In the genomic region with DNA sequence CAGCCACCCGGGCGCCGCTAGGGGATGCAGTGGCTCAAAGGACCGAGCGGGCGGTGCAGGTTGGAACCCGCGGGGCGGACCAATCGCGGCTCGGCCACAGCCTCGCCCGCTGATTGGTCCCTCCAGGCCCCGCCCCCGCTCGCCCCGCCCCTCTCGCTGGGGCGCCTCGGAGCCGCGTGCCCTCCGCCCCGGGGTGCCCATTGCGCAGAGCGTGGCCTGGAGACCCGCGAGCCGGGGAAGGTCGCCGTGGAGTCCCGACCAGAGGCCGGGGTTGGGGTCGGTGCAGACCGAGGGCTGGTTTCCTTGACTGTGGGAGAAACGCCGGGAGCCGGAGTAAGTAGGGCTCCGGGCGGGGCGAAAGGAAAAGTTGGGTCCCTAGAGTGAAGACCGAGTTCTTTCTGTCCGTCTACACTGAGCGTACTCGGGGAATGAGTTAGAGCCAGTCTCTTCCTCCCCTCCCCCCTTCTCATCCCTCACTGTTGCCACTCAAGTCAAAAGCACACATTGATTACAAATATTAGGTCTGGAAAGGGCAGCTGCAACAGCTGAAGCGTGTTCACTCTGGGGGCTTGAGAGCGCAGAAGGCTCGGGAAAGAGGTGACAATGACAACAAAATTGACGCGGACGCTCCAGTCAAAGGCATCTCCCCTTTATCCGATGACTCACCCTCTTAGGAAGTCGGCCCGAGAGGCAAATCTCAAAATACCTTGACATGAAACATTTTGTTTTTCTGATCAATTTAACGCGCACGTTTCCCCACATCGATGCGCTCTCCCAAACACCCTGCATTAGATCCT, we compare ENCODE assay signal across 1 cellular context.
TF ChIP-seq lines count a peak whose summit lies in the region.

No MANE protein-coding gene starts in this region.

TF ChIP-seq in SK-N-SH, 30 proteins besides CTCF, POLR2A, EP300 and RAD21 (continued from another document):
- TF ChIP-seq FOXM1 (IDR thresholded peaks at IDR 0.05; ENCODE audit: low read depth) (no peak), TCF12 (IDR thresholded peaks at IDR 0.05) (peak; percentile 26; the same call in 1 of the 2 replicates), SMC3 (IDR thresholded peaks at IDR 0.05; ENCODE audit: low read depth, low read length) (peak; percentile 69), RCOR1 (IDR thresholded peaks at IDR 0.05; ENCODE audit: low read length) (peak; percentile 28; the same call in 1 of the 2 replicates), FOSL2 (IDR thresholded peaks at IDR 0.05; ENCODE audit: borderline replicate concordance, low read depth) (peak; percentile 43; the same call in 1 of the 2 replicates), NRF1 (IDR thresholded peaks at IDR 0.05; ENCODE audit: low read depth, low read length) (no peak), RFX5 (IDR thresholded peaks at IDR 0.05; ENCODE audit: low read length) (no peak), TEAD4 (IDR thresholded peaks at IDR 0.05; ENCODE audit: borderline replicate concordance, insufficient read depth) (0 out of 2 replicates have a peak, but pooled peaks have one; percentile 42), GATA2 (CRISPR knock-in tag; IDR thresholded peaks at IDR 0.05) (no peak), TAF1 (IDR thresholded peaks at IDR 0.05; ENCODE audit: borderline replicate concordance, low read depth, low read length) (peak; percentile 72), RXRA (IDR thresholded peaks at IDR 0.05; ENCODE audit: borderline replicate concordance, low read depth) (no peak; the same call in 1 of the 2 replicates), GABPA (IDR thresholded peaks at IDR 0.05; ENCODE audit: low read depth) (no peak), POLR2AphosphoS5 (IDR thresholded peaks at IDR 0.05; ENCODE audit: low read depth, low read length) (peak; percentile 86; the same call in 1 of the 2 replicates), SIN3A (IDR thresholded peaks at IDR 0.05; ENCODE audit: borderline replicate concordance, low read depth, low read length) (0 out of 2 replicates have a peak, but pooled peaks have one; percentile 73), YY1 (IDR thresholded peaks at IDR 0.05; ENCODE audit: low read depth) (no peak)
- TF ChIP-seq, protein P1, sequence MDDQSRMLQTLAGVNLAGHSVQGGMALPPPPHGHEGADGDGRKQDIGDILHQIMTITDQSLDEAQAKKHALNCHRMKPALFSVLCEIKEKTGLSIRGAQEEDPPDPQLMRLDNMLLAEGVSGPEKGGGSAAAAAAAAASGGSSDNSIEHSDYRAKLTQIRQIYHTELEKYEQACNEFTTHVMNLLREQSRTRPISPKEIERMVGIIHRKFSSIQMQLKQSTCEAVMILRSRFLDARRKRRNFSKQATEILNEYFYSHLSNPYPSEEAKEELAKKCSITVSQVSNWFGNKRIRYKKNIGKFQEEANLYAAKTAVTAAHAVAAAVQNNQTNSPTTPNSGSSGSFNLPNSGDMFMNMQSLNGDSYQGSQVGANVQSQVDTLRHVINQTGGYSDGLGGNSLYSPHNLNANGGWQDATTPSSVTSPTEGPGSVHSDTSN (IDR thresholded peaks at IDR 0.05): no peak
- TF ChIP-seq, protein P2, sequence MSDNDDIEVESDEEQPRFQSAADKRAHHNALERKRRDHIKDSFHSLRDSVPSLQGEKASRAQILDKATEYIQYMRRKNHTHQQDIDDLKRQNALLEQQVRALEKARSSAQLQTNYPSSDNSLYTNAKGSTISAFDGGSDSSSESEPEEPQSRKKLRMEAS (IDR thresholded peaks at IDR 0.05; ENCODE audit: low read depth): peak; percentile 70; the same call in 1 of the 2 replicates
- TF ChIP-seq, protein P3, sequence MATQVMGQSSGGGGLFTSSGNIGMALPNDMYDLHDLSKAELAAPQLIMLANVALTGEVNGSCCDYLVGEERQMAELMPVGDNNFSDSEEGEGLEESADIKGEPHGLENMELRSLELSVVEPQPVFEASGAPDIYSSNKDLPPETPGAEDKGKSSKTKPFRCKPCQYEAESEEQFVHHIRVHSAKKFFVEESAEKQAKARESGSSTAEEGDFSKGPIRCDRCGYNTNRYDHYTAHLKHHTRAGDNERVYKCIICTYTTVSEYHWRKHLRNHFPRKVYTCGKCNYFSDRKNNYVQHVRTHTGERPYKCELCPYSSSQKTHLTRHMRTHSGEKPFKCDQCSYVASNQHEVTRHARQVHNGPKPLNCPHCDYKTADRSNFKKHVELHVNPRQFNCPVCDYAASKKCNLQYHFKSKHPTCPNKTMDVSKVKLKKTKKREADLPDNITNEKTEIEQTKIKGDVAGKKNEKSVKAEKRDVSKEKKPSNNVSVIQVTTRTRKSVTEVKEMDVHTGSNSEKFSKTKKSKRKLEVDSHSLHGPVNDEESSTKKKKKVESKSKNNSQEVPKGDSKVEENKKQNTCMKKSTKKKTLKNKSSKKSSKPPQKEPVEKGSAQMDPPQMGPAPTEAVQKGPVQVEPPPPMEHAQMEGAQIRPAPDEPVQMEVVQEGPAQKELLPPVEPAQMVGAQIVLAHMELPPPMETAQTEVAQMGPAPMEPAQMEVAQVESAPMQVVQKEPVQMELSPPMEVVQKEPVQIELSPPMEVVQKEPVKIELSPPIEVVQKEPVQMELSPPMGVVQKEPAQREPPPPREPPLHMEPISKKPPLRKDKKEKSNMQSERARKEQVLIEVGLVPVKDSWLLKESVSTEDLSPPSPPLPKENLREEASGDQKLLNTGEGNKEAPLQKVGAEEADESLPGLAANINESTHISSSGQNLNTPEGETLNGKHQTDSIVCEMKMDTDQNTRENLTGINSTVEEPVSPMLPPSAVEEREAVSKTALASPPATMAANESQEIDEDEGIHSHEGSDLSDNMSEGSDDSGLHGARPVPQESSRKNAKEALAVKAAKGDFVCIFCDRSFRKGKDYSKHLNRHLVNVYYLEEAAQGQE (IDR thresholded peaks at IDR 0.05; ENCODE audit: low read depth, low read length): no peak
- TF ChIP-seq, protein P4, sequence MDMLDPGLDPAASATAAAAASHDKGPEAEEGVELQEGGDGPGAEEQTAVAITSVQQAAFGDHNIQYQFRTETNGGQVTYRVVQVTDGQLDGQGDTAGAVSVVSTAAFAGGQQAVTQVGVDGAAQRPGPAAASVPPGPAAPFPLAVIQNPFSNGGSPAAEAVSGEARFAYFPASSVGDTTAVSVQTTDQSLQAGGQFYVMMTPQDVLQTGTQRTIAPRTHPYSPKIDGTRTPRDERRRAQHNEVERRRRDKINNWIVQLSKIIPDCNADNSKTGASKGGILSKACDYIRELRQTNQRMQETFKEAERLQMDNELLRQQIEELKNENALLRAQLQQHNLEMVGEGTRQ (IDR thresholded peaks at IDR 0.05; ENCODE audit: borderline replicate concordance, low read depth, low read length): no peak
- TF ChIP-seq, protein P5, sequence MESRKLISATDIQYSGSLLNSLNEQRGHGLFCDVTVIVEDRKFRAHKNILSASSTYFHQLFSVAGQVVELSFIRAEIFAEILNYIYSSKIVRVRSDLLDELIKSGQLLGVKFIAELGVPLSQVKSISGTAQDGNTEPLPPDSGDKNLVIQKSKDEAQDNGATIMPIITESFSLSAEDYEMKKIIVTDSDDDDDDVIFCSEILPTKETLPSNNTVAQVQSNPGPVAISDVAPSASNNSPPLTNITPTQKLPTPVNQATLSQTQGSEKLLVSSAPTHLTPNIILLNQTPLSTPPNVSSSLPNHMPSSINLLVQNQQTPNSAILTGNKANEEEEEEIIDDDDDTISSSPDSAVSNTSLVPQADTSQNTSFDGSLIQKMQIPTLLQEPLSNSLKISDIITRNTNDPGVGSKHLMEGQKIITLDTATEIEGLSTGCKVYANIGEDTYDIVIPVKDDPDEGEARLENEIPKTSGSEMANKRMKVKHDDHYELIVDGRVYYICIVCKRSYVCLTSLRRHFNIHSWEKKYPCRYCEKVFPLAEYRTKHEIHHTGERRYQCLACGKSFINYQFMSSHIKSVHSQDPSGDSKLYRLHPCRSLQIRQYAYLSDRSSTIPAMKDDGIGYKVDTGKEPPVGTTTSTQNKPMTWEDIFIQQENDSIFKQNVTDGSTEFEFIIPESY (IDR thresholded peaks at IDR 0.05; ENCODE audit: borderline replicate concordance, low read depth): 0 out of 2 replicates have a peak, but pooled peaks have one; percentile 4
- TF ChIP-seq, protein P6, sequence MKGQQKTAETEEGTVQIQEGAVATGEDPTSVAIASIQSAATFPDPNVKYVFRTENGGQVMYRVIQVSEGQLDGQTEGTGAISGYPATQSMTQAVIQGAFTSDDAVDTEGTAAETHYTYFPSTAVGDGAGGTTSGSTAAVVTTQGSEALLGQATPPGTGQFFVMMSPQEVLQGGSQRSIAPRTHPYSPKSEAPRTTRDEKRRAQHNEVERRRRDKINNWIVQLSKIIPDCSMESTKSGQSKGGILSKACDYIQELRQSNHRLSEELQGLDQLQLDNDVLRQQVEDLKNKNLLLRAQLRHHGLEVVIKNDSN (IDR thresholded peaks at IDR 0.05; ENCODE audit: borderline replicate concordance, low read depth): no peak
TF ChIP-seq in SK-N-SH: peak in this region for 12.
